9 cellular contexts compared by ENCODE assay signal in genomic region chr21:31656199-31657095, GRCh38. TPM values are rescaled to one million over a fixed set of nuclear protein-coding genes. Genes with fewer than 3 reads are reported as not detected.
DNase-seq lines count a peak whose midpoint lies in the region; ATAC-seq and TF ChIP-seq lines count a peak whose summit lies in the region.
"Had no signal": no experiment of that assay in that cellular context is flagged by ENCODE, and none has a peak within 500 bp of the region (broad histone marks: within the 10 kb centered on the region; RNA-seq: fewer than 3 reads in every experiment).

No MANE protein-coding gene starts in this region.

- no peaks in the 10 kb centered on the region for H3K27me3 Mint-ChIP-seq in central memory CD8-positive, alpha-beta T cell

- H3K27me3 ChIP-seq in esophagus squamous epithelium: no peaks in the 10 kb centered on the region
- H3K27me3 ChIP-seq: left lung had no signal

- no peaks in the 10 kb centered on the region for H3K9me3 ChIP-seq in esophagus squamous epithelium
- H3K9me3 ChIP-seq: left lung had no signal

- H3K27ac ChIP-seq in esophagus squamous epithelium: no peak overlapping the region
- H3K27ac ChIP-seq: left lung had no signal

- no peak overlapping the region for H3K4me3 Mint-ChIP-seq in central memory CD8-positive, alpha-beta T cell

- DNase-seq in GM12865 (ENCODE audit: low read depth) (peak; percentile 66), RPMI7951 (ENCODE audit: low read depth) (peak; percentile 44), retina (no peak), esophagus squamous epithelium (lab: John Stamatoyannopoulos, UW) (no peak), NCI-H2029 (lab: John Stamatoyannopoulos, UW) (no peak)
- no peak for DNase-seq in central memory CD8-positive, alpha-beta T cell (ENCODE audit: low spot score in 2 of 2)
- peak; percentile 27 to 66 (median 41) for DNase-seq in stimulated activated CD4-positive, alpha-beta T cell treated with anti-CD3 and anti-CD28 coated beads, TNF-alpha, amount 100 ng/mL, for 48 hours (ENCODE audit: low read depth in 3 of 3)
- DNase-seq: NCI-H82 had no signal

- H3K4me3 ChIP-seq in GM12865 (ENCODE audit: low read depth, low read length): no peak overlapping the region
- H3K4me3 ChIP-seq in esophagus squamous epithelium: no peak overlapping the region
- H3K4me3 ChIP-seq: left lung had no signal

- peak overlapping the region; percentile 86 for H3K27ac Mint-ChIP-seq in central memory CD8-positive, alpha-beta T cell (ENCODE audit: low read depth)

- H3K36me3 ChIP-seq in esophagus squamous epithelium: peaks cover 0 to 2% (median 0%) of the 10 kb centered on the region in 3 donors
- H3K36me3 ChIP-seq: left lung had no signal

- TF ChIP-seq CTCF in GM12865 (IDR thresholded peaks at IDR 0.05; ENCODE audit: insufficient read depth, low read depth, low read length, missing control alignments) (no peak), esophagus squamous epithelium (IDR thresholded peaks at IDR 0.05) (no peak)

- ATAC-seq in central memory CD8-positive, alpha-beta T cell (replicated peaks; ENCODE audit: extremely low read depth, poor library complexity, severe bottlenecking): no peak

- no peaks in the 10 kb centered on the region for H3K9me3 Mint-ChIP-seq in central memory CD8-positive, alpha-beta T cell

- intact Hi-C loops in esophagus squamous epithelium (cut with DNase I): no loop called here

- 57 to 67% methylated on average over 10 to 13 of the region's 13 CpGs for WGBS in esophagus squamous epithelium, 2 donors

- no peak for TF ChIP-seq POLR2A in esophagus squamous epithelium (IDR thresholded peaks at IDR 0.05)

- H3K4me1 ChIP-seq in esophagus squamous epithelium: peaks cover 0 to 33% (median 9%) of the 10 kb centered on the region in 3 donors

- peaks cover 45% of the 10 kb centered on the region for H3K4me1 Mint-ChIP-seq in central memory CD8-positive, alpha-beta T cell

- peaks cover 13% of the 10 kb centered on the region for H3K36me3 Mint-ChIP-seq in central memory CD8-positive, alpha-beta T cell (ENCODE audit: insufficient read depth)

RNA-seq across cellular contexts. Expression of gene SOD1, which starts 3.0 kb away (rescaled TPM):
- total RNA-seq in RPMI7951 (2014; rRNA removed; shearing (Covaris generic)): 330 and 388 TPM in 2 replicates
- total RNA-seq in esophagus squamous epithelium: 100 to 1,000 TPM; 160 to 328 (median 221) TPM

Comparison
In these comparisons a context has a peak if more than half of its experiments do, and no peak if none do; other contexts are left out.
1. DNase-seq: peak in GM12865 (single experiment), RPMI7951 (single experiment) and stimulated activated CD4-positive, alpha-beta T cell treated with anti-CD3 and anti-CD28 coated beads, TNF-alpha, amount 100 ng/mL, for 48 hours (3 of 3); none in central memory CD8-positive, alpha-beta T cell (0 of 2), retina (single experiment), esophagus squamous epithelium (single experiment) and NCI-H2029 (single experiment).